In the genomic region with DNA sequence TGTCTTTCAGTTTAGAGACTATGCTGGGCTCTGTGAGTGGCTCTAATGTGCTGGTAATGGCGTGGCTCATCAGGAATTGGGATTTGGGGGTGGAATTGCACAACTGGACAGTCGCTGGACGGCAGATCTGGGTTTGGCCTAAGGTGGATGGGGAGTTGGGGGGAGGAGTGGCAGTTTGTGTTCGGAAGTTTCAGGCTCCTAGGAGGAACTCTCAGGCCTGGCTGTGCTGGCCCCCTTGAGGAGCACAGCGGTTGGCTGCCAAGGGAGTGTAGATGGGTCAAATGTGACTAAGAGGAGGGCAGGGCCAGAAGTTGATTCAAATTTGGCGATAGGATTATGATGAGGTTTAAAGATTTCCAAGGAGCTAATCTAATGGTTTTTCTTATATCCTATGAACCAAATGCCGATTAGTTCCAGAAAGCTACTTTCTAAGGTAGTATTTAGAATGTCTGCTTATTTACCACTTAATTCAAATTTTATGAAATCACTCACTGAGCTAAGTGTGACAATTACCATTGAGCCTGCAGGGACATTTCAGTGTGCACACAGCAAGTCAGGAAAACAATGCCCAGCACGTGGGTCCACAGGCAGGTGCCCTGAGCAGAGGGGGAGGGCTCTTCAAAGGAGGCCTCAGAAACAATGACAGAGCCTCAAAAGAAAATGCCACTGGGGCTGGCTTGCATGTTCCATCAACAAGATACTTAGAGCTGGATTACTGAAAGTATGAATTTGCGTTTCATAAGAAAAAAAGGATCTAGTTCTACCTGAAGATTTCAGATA, we compare ENCODE assay signal across 14 cellular contexts.
DNase-seq lines count a peak whose midpoint lies in the region; ATAC-seq and TF ChIP-seq lines count a peak whose summit lies in the region.
"Had no signal": no experiment of that assay in that cellular context is flagged by ENCODE, and none has a peak within 500 bp of the region (broad histone marks: within the 10 kb centered on the region; RNA-seq: fewer than 3 reads in every experiment).

No MANE protein-coding gene starts in this region.

- peaks cover 32% of the 10 kb centered on the region for H3K36me3 Mint-ChIP-seq in activated naive CD8-positive, alpha-beta T cell treated with anti-CD3 and anti-CD28 coated beads for 36 hours
- H3K36me3 Mint-ChIP-seq in nephron progenitor cell (ENCODE audit: low read depth), result peaks cover 18% of the 10 kb centered on the region

- H3K27ac Mint-ChIP-seq in activated naive CD8-positive, alpha-beta T cell treated with anti-CD3 and anti-CD28 coated beads for 36 hours, result peak overlapping the region; percentile 79
- peak overlapping the region; percentile 7 for H3K27ac Mint-ChIP-seq in nephron progenitor cell

- DNase-seq in ELF-1 (ENCODE audit: low read depth, low spot score) (peak; percentile 9), NCI-H1417 treated with DMSO at 0.1 percent for 48 hours (lab: John Stamatoyannopoulos, UW) (peak; percentile 14), nephron progenitor cell (no peak), NOMO-1 treated with dmso at 0.1 percent for 144 hours (lab: John Stamatoyannopoulos, UW; ENCODE audit: unreplicated experiment) (no peak), NCI-H526 treated with DMSO at 0.1 percent for 48 hours (lab: John Stamatoyannopoulos, UW) (no peak), A172 (ENCODE audit: low spot score) (no peak)
- DNase-seq in activated naive CD8-positive, alpha-beta T cell treated with anti-CD3 and anti-CD28 coated beads for 36 hours, result no peak
- DNase-seq: activated CD4-positive, CD25-positive, alpha-beta regulatory T cell treated with anti-CD3 and anti-CD28 coated beads, Interleukin-2, amount 50 U/mL, for 72 hours; BE2C; brain microvascular endothelial cell; NCI-H510A treated with DMSO at 0.1 percent for 48 hours; SW 1271; uterus had no signal

- H3K4me3 Mint-ChIP-seq in activated naive CD8-positive, alpha-beta T cell treated with anti-CD3 and anti-CD28 coated beads for 36 hours, result no peak overlapping the region
- no peak overlapping the region for H3K4me3 Mint-ChIP-seq in nephron progenitor cell

- no peaks in the 10 kb centered on the region for H3K27me3 Mint-ChIP-seq in activated naive CD8-positive, alpha-beta T cell treated with anti-CD3 and anti-CD28 coated beads for 36 hours
- peaks cover 3% of the 10 kb centered on the region for H3K27me3 Mint-ChIP-seq in nephron progenitor cell (ENCODE audit: low read depth, poor library complexity)

- H3K4me1 Mint-ChIP-seq in activated naive CD8-positive, alpha-beta T cell treated with anti-CD3 and anti-CD28 coated beads for 36 hours, result peaks cover 38% of the 10 kb centered on the region
- H3K4me1 Mint-ChIP-seq in nephron progenitor cell, result no peaks in the 10 kb centered on the region

- no peak for ATAC-seq in HG02852 (IDR thresholded peaks at IDR 0.05; ENCODE audit: unreplicated experiment)

- peaks cover 5% of the 10 kb centered on the region for H3K9me3 Mint-ChIP-seq in activated naive CD8-positive, alpha-beta T cell treated with anti-CD3 and anti-CD28 coated beads for 36 hours
- H3K9me3 Mint-ChIP-seq in nephron progenitor cell, result no peaks in the 10 kb centered on the region

- no peak for TF ChIP-seq CTCF in nephron progenitor cell (IDR thresholded peaks at IDR 0.05)

Comparison
In these comparisons a context has a peak if more than half of its experiments do, and no peak if none do; other contexts are left out.
1. DNase-seq: peak in ELF-1 (single experiment) and NCI-H1417 treated with DMSO at 0.1 percent for 48 hours (single experiment); none in activated naive CD8-positive, alpha-beta T cell treated with anti-CD3 and anti-CD28 coated beads for 36 hours (single experiment), nephron progenitor cell (single experiment), NOMO-1 treated with dmso at 0.1 percent for 144 hours (single experiment), NCI-H526 treated with DMSO at 0.1 percent for 48 hours (single experiment) and A172 (single experiment).